ENCODE assay signal across 28 cellular contexts in genomic region chr19:34673590-34673989, GRCh38. TPM values are rescaled to one million over a fixed set of nuclear protein-coding genes. Genes with fewer than 3 reads are reported as not detected.
A peak's percentile ranks its signal among the peaks of the same experiment; 100 is the strongest.
DNase-seq lines count a peak whose midpoint lies in the region; ATAC-seq, FAIRE-seq and TF ChIP-seq lines count a peak whose summit lies in the region.
"Had no signal": no experiment of that assay in that cellular context is flagged by ENCODE, and none has a peak within 500 bp of the region (broad histone marks: within the 10 kb centered on the region; RNA-seq: fewer than 3 reads in every experiment).

No MANE protein-coding gene starts in this region.

- FAIRE-seq in HepG2 (lab: Jason Lieb, UNC) = peak; percentile 91
- FAIRE-seq: A204.1, D721Med, G401.6, GM12892, GM19239, H54 had no signal

- H3K36me3 Mint-ChIP-seq in activated CD8-positive, alpha-beta T cell treated with anti-CD3 and anti-CD28 coated beads, Interleukin-2, amount 10 ng/mL, durations not matched to agents 7 days and 5 days (ENCODE audit: low read depth) = peaks cover 28% of the 10 kb centered on the region
- peaks cover 24% of the 10 kb centered on the region for H3K36me3 Mint-ChIP-seq in effector memory CD8-positive, alpha-beta T cell (ENCODE audit: insufficient read depth)

- no peak overlapping the region for H3K27ac Mint-ChIP-seq in activated CD8-positive, alpha-beta T cell treated with anti-CD3 and anti-CD28 coated beads, Interleukin-2, amount 10 ng/mL, durations not matched to agents 7 days and 5 days
- H3K27ac Mint-ChIP-seq in effector memory CD8-positive, alpha-beta T cell = no peak overlapping the region
- H3K27ac Mint-ChIP-seq: CD14-positive monocyte, HFFc6 had no signal

- in situ Hi-C loops in HepG2 (cut with HindIII; ENCODE audit: extremely low pct_ligation_motif_present, low pct_unique_long_range_greater_than_20kb) = no loop called here
- in situ Hi-C loops in gastrocnemius medialis (cut with MboI; ENCODE audit: low sequenced_read_pairs in 4 of 4) = loop anchor here in 1 of 4 donors (10.0 kb wide), 1 partner anchor 61 kb away; the partner anchor contains the start of gene ZNF181

- H3K36me3 ChIP-seq in HepG2 (replicated peaks in 1 of 2; ENCODE audit: control insufficient read depth in 1 of 2, insufficient read depth in 2 of 2, low read length in 2 of 2) = no peaks in the 10 kb centered on the region
- no peaks in the 10 kb centered on the region for H3K36me3 ChIP-seq in right lobe of liver
- H3K36me3 ChIP-seq in hepatocyte (replicated peaks; ENCODE audit: insufficient read depth, low read depth) = no peaks in the 10 kb centered on the region
- H3K36me3 ChIP-seq in gastrocnemius medialis = no peaks in the 10 kb centered on the region
- H3K36me3 ChIP-seq: BE2C, HAP-1 had no signal

- TF ChIP-seq EP300 in HepG2 (IDR thresholded peaks at IDR 0.05; ENCODE audit: low read depth in 2 of 2, low read length in 2 of 2) = peak in 1 of 2 experiments; percentile 84; a peak in 2 of 4 replicates
- TF ChIP-seq EP300 in HepG2 (CRISPR knock-in tag; IDR thresholded peaks at IDR 0.05; ENCODE audit: borderline replicate concordance) = peak; percentile 76

- H3K9me3 ChIP-seq in HepG2 (ENCODE audit: low read length) (0 out of 2 replicates have a peak, but pooled peaks cover 12% of the 10 kb centered on the region), right lobe of liver (no peaks in the 10 kb centered on the region), hepatocyte (ENCODE audit: low read depth) (no peaks in the 10 kb centered on the region), gastrocnemius medialis (no peaks in the 10 kb centered on the region)
- H3K9me3 ChIP-seq: BE2C had no signal

- no peaks in the 10 kb centered on the region for H3K79me2 ChIP-seq in HepG2 (ENCODE audit: insufficient read depth, low read length)
- peaks cover 6% of the 10 kb centered on the region for H3K79me2 ChIP-seq in hepatocyte

- H2AFZ ChIP-seq in HepG2 (ENCODE audit: low read length) (no peak overlapping the region), hepatocyte (no peak overlapping the region)

- H4K20me1 ChIP-seq in HepG2 (ENCODE audit: insufficient read depth, low read length) (no peaks in the 10 kb centered on the region), hepatocyte (ENCODE audit: insufficient read depth, poor library complexity, severe bottlenecking) (no peaks in the 10 kb centered on the region)
- H4K20me1 ChIP-seq: BLaER1 treated with 17β-estradiol and CSF1 and Interleukin-3, amounts not matched to agents 10 nM and 100 nM had no signal

- CTCF ChIA-PET in HepG2 (lab: Yijun Ruan, JAX; ENCODE audit: low intra/inter-chr PET ratio, low total read pairs) = no interaction called here
- CTCF ChIA-PET in activated CD8-positive, alpha-beta T cell treated with anti-CD3 and anti-CD28 coated beads, Interleukin-2, amount 10 ng/mL, durations not matched to agents 7 days and 5 days (lab: Charles Lee) = interaction anchor here (0.6 to 1.6 kb wide), 3 partner anchors 9 to 34 kb away, joined by 3 to 8 read pairs (median 4); no protein-coding TSS in a partner anchor

- H3K4me3 ChIP-seq in HepG2 (replicated peaks in 1 of 3; ENCODE audit: insufficient read depth in 1 of 3, low read depth in 2 of 3, low read length in 3 of 3) (peak overlapping the region in 1 of 3 experiments; percentile 35; a peak in 1 of 6 replicates), right lobe of liver (no peak overlapping the region), hepatocyte (no peak overlapping the region), gastrocnemius medialis (no peak overlapping the region)
- H3K4me3 ChIP-seq: BLaER1 treated with 17β-estradiol and CSF1 and Interleukin-3, amounts not matched to agents 10 nM and 100 nM; HAP-1 had no signal

- H3K4me2 ChIP-seq in HepG2 (ENCODE audit: low read depth, low read length) (peak overlapping the region; percentile 58), hepatocyte (peak overlapping the region; percentile 42)
- H3K4me2 ChIP-seq: BLaER1 treated with 17β-estradiol and CSF1 and Interleukin-3, amounts not matched to agents 10 nM and 100 nM had no signal

- peak overlapping the region; percentile 40; the same call in 1 of the 2 replicates for H3K9ac ChIP-seq in HepG2 (ENCODE audit: insufficient read depth, low read depth, low read length)
- H3K9ac ChIP-seq: BLaER1 treated with 17β-estradiol and CSF1 and Interleukin-3, amounts not matched to agents 10 nM and 100 nM had no signal

- intact Hi-C loops in HepG2 (cut with micrococcal nuclease; ENCODE audit: unreplicated experiment) (no loop called here), right lobe of liver (cut with DNase I) (no loop called here), gastrocnemius medialis (cut with DNase I; ENCODE audit: low total_unique reads) (loop anchor here (10.0 kb wide), 2 partner anchors 409 to 1499 kb away; no protein-coding TSS in a partner anchor)

- peaks cover 5% of the 10 kb centered on the region for H3K27me3 Mint-ChIP-seq in activated CD8-positive, alpha-beta T cell treated with anti-CD3 and anti-CD28 coated beads, Interleukin-2, amount 10 ng/mL, durations not matched to agents 7 days and 5 days (ENCODE audit: low read depth)
- peaks cover 8 to 26% of the 10 kb centered on the region in 2 donors for H3K27me3 Mint-ChIP-seq in effector memory CD8-positive, alpha-beta T cell

- DNase-seq in HepG2 (ENCODE audit: low spot score) (peak; percentile 97), right lobe of liver (no peak), hepatocyte (ENCODE audit: low spot score) (peak; percentile 33), gastrocnemius medialis (no peak), DMS153 treated with DMSO at 0.1 percent for 48 hours (lab: John Stamatoyannopoulos, UW; ENCODE audit: unreplicated experiment) (no peak)
- DNase-seq in activated CD8-positive, alpha-beta T cell treated with anti-CD3 and anti-CD28 coated beads, Interleukin-2, amount 10 ng/mL, durations not matched to agents 7 days and 5 days = no peak
- no peak for DNase-seq in effector memory CD8-positive, alpha-beta T cell
- DNase-seq: ACHN; AML-193; BE2C; CD4-positive, alpha-beta T cell; CD8-positive, alpha-beta memory T cell; DMS 273 treated with DMSO at 0.1 percent for 48 hours; DMS53; DMS79 treated with DMSO at 0.1 percent for 48 hours; GOT3; HFFc6 had no signal

- no TSS peak for BruUV-seq in HepG2 (replicated peaks; lab: Mats Ljungman, UMichigan)

- H3K27me3 ChIP-seq in HepG2 (ENCODE audit: control insufficient read depth in 1 of 2, insufficient read depth in 2 of 2, low read length in 2 of 2) (no peaks in the 10 kb centered on the region), right lobe of liver (no peaks in the 10 kb centered on the region), hepatocyte (no peaks in the 10 kb centered on the region), gastrocnemius medialis (no peaks in the 10 kb centered on the region)
- H3K27me3 ChIP-seq: BE2C; BLaER1 treated with 17β-estradiol and CSF1 and Interleukin-3, amounts not matched to agents 10 nM and 100 nM had no signal

- TF ChIP-seq POLR2A in HepG2 (IDR thresholded peaks at IDR 0.05; ENCODE audit: insufficient read depth in 1 of 2, low read depth in 2 of 2, low read length in 2 of 2) = no peak
- TF ChIP-seq POLR2A in right lobe of liver (IDR thresholded peaks at IDR 0.05) = no peak
- no peak for TF ChIP-seq POLR2A in gastrocnemius medialis (IDR thresholded peaks at IDR 0.05)

- TF ChIP-seq RAD21 in HepG2 (CRISPR knock-in tag; IDR thresholded peaks at IDR 0.05) = no peak

- POLR2A ChIA-PET in HepG2 (lab: Yijun Ruan, JAX) = interaction anchor here (0.8 to 1.4 kb wide), 3 partner anchors 9 to 60 kb away, joined by 3 to 4 read pairs (median 4); partner anchors contain the start of gene ZNF181
- POLR2A ChIA-PET in activated CD8-positive, alpha-beta T cell treated with anti-CD3 and anti-CD28 coated beads, Interleukin-2, amount 10 ng/mL, durations not matched to agents 7 days and 5 days (lab: Charles Lee) = interaction anchor here (0.6 kb wide), 1 partner anchor 60 kb away, joined by 3 read pairs; no protein-coding TSS in a partner anchor

- peaks cover 7% of the 10 kb centered on the region for H3K9me3 Mint-ChIP-seq in activated CD8-positive, alpha-beta T cell treated with anti-CD3 and anti-CD28 coated beads, Interleukin-2, amount 10 ng/mL, durations not matched to agents 7 days and 5 days (ENCODE audit: insufficient read depth)
- no peaks in the 10 kb centered on the region for H3K9me3 Mint-ChIP-seq in effector memory CD8-positive, alpha-beta T cell

- TF ChIP-seq CTCF in HepG2 (CRISPR knock-in tag; IDR thresholded peaks at IDR 0.05) (no peak), right lobe of liver (IDR thresholded peaks at IDR 0.05) (no peak), hepatocyte (IDR thresholded peaks at IDR 0.05; ENCODE audit: poor library complexity) (no peak), gastrocnemius medialis (IDR thresholded peaks at IDR 0.05 in 4 of 5, conservative IDR thresholded peaks at IDR 0.05 in 1 of 5) (no peak)

- WGBS in HepG2 (ENCODE audit: low lambda C conversion rate) = 0% methylated on average over 3 of the region's 3 CpGs
- WGBS in right lobe of liver (ENCODE audit: insufficient coverage, low coverage, low lambda C conversion rate, missing lambda C conversion rate) = 88% methylated on average over 3 of the region's 3 CpGs
- WGBS in hepatocyte (ENCODE audit: low lambda C conversion rate, missing lambda C conversion rate) = 74% methylated on average over 3 of the region's 3 CpGs

- no peaks in the 10 kb centered on the region for H3K9me2 ChIP-seq in hepatocyte (replicated peaks; ENCODE audit: insufficient read depth)

- peaks cover 22% of the 10 kb centered on the region for H3K4me1 Mint-ChIP-seq in activated CD8-positive, alpha-beta T cell treated with anti-CD3 and anti-CD28 coated beads, Interleukin-2, amount 10 ng/mL, durations not matched to agents 7 days and 5 days (ENCODE audit: low read depth)
- peaks cover 6 to 14% of the 10 kb centered on the region in 2 donors for H3K4me1 Mint-ChIP-seq in effector memory CD8-positive, alpha-beta T cell (ENCODE audit: low read depth in 2 of 2)

- ATAC-seq in HepG2 = peak; percentile 99
- no peak for ATAC-seq in right lobe of liver
- ATAC-seq in gastrocnemius medialis = no peak
- no peak for ATAC-seq in GM21526 (IDR thresholded peaks at IDR 0.05; ENCODE audit: low FRiP score, unreplicated experiment)
- ATAC-seq in activated CD8-positive, alpha-beta T cell treated with anti-CD3 and anti-CD28 coated beads, Interleukin-2, amount 10 ng/mL, durations not matched to agents 7 days and 5 days = no peak
- no peak for ATAC-seq in effector memory CD8-positive, alpha-beta T cell (replicated peaks)

- no peak overlapping the region for H3K4me3 Mint-ChIP-seq in activated CD8-positive, alpha-beta T cell treated with anti-CD3 and anti-CD28 coated beads, Interleukin-2, amount 10 ng/mL, durations not matched to agents 7 days and 5 days
- H3K4me3 Mint-ChIP-seq in effector memory CD8-positive, alpha-beta T cell = no peak overlapping the region
- H3K4me3 Mint-ChIP-seq: HFFc6 had no signal

- H3K4me1 ChIP-seq in HepG2 (ENCODE audit: insufficient read depth, low read length) (peaks cover 37% of the 10 kb centered on the region), right lobe of liver (peaks cover 0 to 21% (median 4%) of the 10 kb centered on the region in 4 donors), hepatocyte (ENCODE audit: insufficient read depth) (peaks cover 20% of the 10 kb centered on the region), gastrocnemius medialis (peaks cover 21 to 36% of the 10 kb centered on the region in 2 donors)
- H3K4me1 ChIP-seq: BE2C had no signal

- H3K27ac ChIP-seq in HepG2 (ENCODE audit: extremely low read length, insufficient read depth, low read length) (peak overlapping the region; percentile 68), right lobe of liver (no peak overlapping the region), hepatocyte (peak overlapping the region; percentile 78), gastrocnemius medialis (peak overlapping the region in 3 of 4 donors; percentile 3 to 20 (median 7))
- H3K27ac ChIP-seq: 22Rv1; BLaER1 treated with 17β-estradiol and CSF1 and Interleukin-3, amounts not matched to agents 10 nM and 100 nM had no signal

RNA-seq across cellular contexts. Expression of gene SCGB2B2, which starts 3.4 kb away (rescaled TPM):
- not detected in 2 replicates for total RNA-seq in HepG2 (2016; rRNA removed; fragmentation: Illumina TruSeq; extraction: Trizol)
- total RNA-seq in HepG2 (2016; cell fraction: cytosol; rRNA removed; fragmentation: Illumina TruSeq; extraction: Trizol; ENCODE audit: low read depth) = not detected in 2 replicates
- not detected in 2 replicates for total RNA-seq in HepG2 (2016; cell fraction: insoluble cytoplasmic fraction; rRNA removed; fragmentation: Illumina TruSeq; extraction: Trizol)
- not detected in 2 replicates for total RNA-seq in HepG2 (2016; cell fraction: membrane; rRNA removed; fragmentation: Illumina TruSeq; extraction: Trizol)
- not detected in 2 replicates for total RNA-seq in HepG2 (2016; cell fraction: nucleus; rRNA removed; fragmentation: Illumina TruSeq; extraction: Trizol)
- polyA plus RNA-seq in HepG2 (2011; rRNA removed) = 0.03 and 0.12 TPM in 2 replicates
- 0.03 and 0.05 TPM in 2 replicates for polyA plus RNA-seq in HepG2 (2011; cell fraction: cytosol; rRNA removed)
- polyA plus RNA-seq in HepG2 (2011; cell fraction: nucleus; rRNA removed) = 0.12 and 0.23 TPM in 2 replicates
- polyA plus RNA-seq in HepG2 (2012) = 0.05 TPM in 1 of 2 replicates, not detected in the other
- polyA plus RNA-seq in HepG2 (2016; cell fraction: cytosol; fragmentation: Illumina TruSeq; extraction: Trizol; ENCODE audit: low read depth) = not detected in 2 replicates
- polyA plus RNA-seq in HepG2 (2016; cell fraction: insoluble cytoplasmic fraction; fragmentation: Illumina TruSeq; extraction: Trizol; ENCODE audit: low read depth) = not detected in 2 replicates
- not detected in 2 replicates for polyA plus RNA-seq in HepG2 (2016; cell fraction: membrane; fragmentation: Illumina TruSeq; extraction: Trizol; ENCODE audit: low read depth)
- 1.7 TPM in 1 of 2 replicates, not detected in the other for polyA plus RNA-seq in HepG2 (2016; cell fraction: nucleus; fragmentation: Illumina TruSeq; extraction: Trizol; ENCODE audit: insufficient read depth, low read depth)
- 0.22 and 1.6 TPM in 2 replicates for polyA minus RNA-seq in HepG2 (2011; rRNA and poly(A)+ RNA removed; ENCODE audit: low replicate concordance)
- polyA minus RNA-seq in HepG2 (2011; cell fraction: cytosol; rRNA and poly(A)+ RNA removed) = not detected in 2 replicates
- polyA minus RNA-seq in HepG2 (2011; cell fraction: nucleus; rRNA and poly(A)+ RNA removed) = 0.39 and 1.1 TPM in 2 replicates
- under 1 TPM; 0.20 to 0.68 (median 0.39) TPM for total RNA-seq in right lobe of liver
- total RNA-seq in hepatocyte = 0.04 and 0.13 TPM in 2 replicates
- not detected in 2 replicates for polyA plus RNA-seq in hepatocyte
- total RNA-seq in gastrocnemius medialis = 1 to 10 TPM in 1 of 4 donors, under 1 TPM in 2, not detected in 1; 0.20 to 1.1 (median 0.20) TPM
- total RNA-seq in activated CD8-positive, alpha-beta T cell treated with anti-CD3 and anti-CD28 coated beads, Interleukin-2, amount 10 ng/mL, durations not matched to agents 7 days and 5 days = under 1 TPM; 0.21 to 0.42 TPM
- polyA plus RNA-seq: CD14-positive monocyte; CD8-positive, alpha-beta memory T cell had no signal

RNA-seq across cellular contexts. Expression of gene ZNF302, which starts 3.9 kb away (rescaled TPM):
- total RNA-seq in HepG2 (2016; rRNA removed; fragmentation: Illumina TruSeq; extraction: Trizol) (not detected in 2 replicates), right lobe of liver (10 to 100 TPM in 3 of 6 experiments, 1 to 10 TPM in 3; 7.3 to 14.5 (median 10.1) TPM), hepatocyte (29.1 and 34.3 TPM in 2 replicates), gastrocnemius medialis (10 to 100 TPM; 14.9 to 43.2 (median 28.2) TPM)
- not detected in 2 replicates for total RNA-seq in HepG2 (2016; cell fraction: cytosol; rRNA removed; fragmentation: Illumina TruSeq; extraction: Trizol; ENCODE audit: low read depth)
- not detected in 2 replicates for total RNA-seq in HepG2 (2016; cell fraction: insoluble cytoplasmic fraction; rRNA removed; fragmentation: Illumina TruSeq; extraction: Trizol)
- not detected in 2 replicates for total RNA-seq in HepG2 (2016; cell fraction: membrane; rRNA removed; fragmentation: Illumina TruSeq; extraction: Trizol)
- not detected in 2 replicates for total RNA-seq in HepG2 (2016; cell fraction: nucleus; rRNA removed; fragmentation: Illumina TruSeq; extraction: Trizol)
- polyA plus RNA-seq in HepG2 (2011; rRNA removed) (not detected in 2 replicates), hepatocyte (19.5 and 20.2 TPM in 2 replicates)
- not detected in 2 replicates for polyA plus RNA-seq in HepG2 (2011; cell fraction: cytosol; rRNA removed)
- polyA plus RNA-seq in HepG2 (2011; cell fraction: nucleus; rRNA removed) = not detected in 2 replicates
- not detected in 2 replicates for polyA plus RNA-seq in HepG2 (2012)
- polyA plus RNA-seq in HepG2 (2016; cell fraction: cytosol; fragmentation: Illumina TruSeq; extraction: Trizol; ENCODE audit: low read depth) = not detected in 2 replicates
- not detected in 2 replicates for polyA plus RNA-seq in HepG2 (2016; cell fraction: insoluble cytoplasmic fraction; fragmentation: Illumina TruSeq; extraction: Trizol; ENCODE audit: low read depth)
- not detected in 2 replicates for polyA plus RNA-seq in HepG2 (2016; cell fraction: membrane; fragmentation: Illumina TruSeq; extraction: Trizol; ENCODE audit: low read depth)
- polyA plus RNA-seq in HepG2 (2016; cell fraction: nucleus; fragmentation: Illumina TruSeq; extraction: Trizol; ENCODE audit: insufficient read depth, low read depth) = not detected in 2 replicates
- 18.5 TPM in 1 of 2 replicates, not detected in the other for polyA minus RNA-seq in HepG2 (2011; rRNA and poly(A)+ RNA removed; ENCODE audit: low replicate concordance)
- polyA minus RNA-seq in HepG2 (2011; cell fraction: cytosol; rRNA and poly(A)+ RNA removed) = not detected in 2 replicates
- polyA minus RNA-seq in HepG2 (2011; cell fraction: nucleus; rRNA and poly(A)+ RNA removed) = not detected in 2 replicates
- 10 to 100 TPM; 18.3 to 19.1 TPM for total RNA-seq in activated CD8-positive, alpha-beta T cell treated with anti-CD3 and anti-CD28 coated beads, Interleukin-2, amount 10 ng/mL, durations not matched to agents 7 days and 5 days

Comparison
In these comparisons a context has a peak if more than half of its experiments do, and no peak if none do; other contexts are left out.
1. DNase-seq: peak in HepG2 (single experiment) and hepatocyte (single experiment); none in right lobe of liver (0 of 3), gastrocnemius medialis (0 of 2), activated CD8-positive, alpha-beta T cell treated with anti-CD3 and anti-CD28 coated beads, Interleukin-2, amount 10 ng/mL, durations not matched to agents 7 days and 5 days (single experiment), DMS153 treated with DMSO at 0.1 percent for 48 hours (single experiment) and effector memory CD8-positive, alpha-beta T cell (0 of 3).
2. H3K27ac ChIP-seq: peak in HepG2 (single experiment), hepatocyte (single experiment) and gastrocnemius medialis (3 of 4); none in right lobe of liver (0 of 3).
3. RNA of gene ZNF302, which starts 3.9 kb away (total RNA-seq): 14.9 to 43.2 TPM in gastrocnemius medialis, 29.1 to 34.3 TPM in hepatocyte, 18.3 to 19.1 TPM in activated CD8-positive, alpha-beta T cell treated with anti-CD3 and anti-CD28 coated beads, Interleukin-2, amount 10 ng/mL, durations not matched to agents 7 days and 5 days and 7.3 to 14.5 TPM in right lobe of liver; not detected in HepG2; every median in the first group is over 4 times any median in the second.